In genomic region chrX:49910344-49910743, GRCh38 we compare ENCODE assay signal across 10 cellular contexts. TPM values are rescaled to one million over a fixed set of nuclear protein-coding genes. Genes with fewer than 3 reads are reported as not detected.
A peak's percentile ranks its signal among the peaks of the same experiment; 100 is the strongest.
DNase-seq lines count a peak whose midpoint lies in the region; ATAC-seq and TF ChIP-seq lines count a peak whose summit lies in the region.
"Had no signal": no experiment of that assay in that cellular context is flagged by ENCODE, and none has a peak within 500 bp of the region (broad histone marks: within the 10 kb centered on the region; RNA-seq: fewer than 3 reads in every experiment).

No MANE protein-coding gene starts in this region.

- peak; percentile 62 for ATAC-seq in HG03432 (IDR thresholded peaks at IDR 0.05; ENCODE audit: unreplicated experiment)

- no peaks in the 10 kb centered on the region for H3K9me2 ChIP-seq in neural cell (ENCODE audit: insufficient read depth, low read length)

- H3K27me3 ChIP-seq in neural cell (ENCODE audit: insufficient read depth, low read depth, low read length) = no peaks in the 10 kb centered on the region
- H3K27me3 ChIP-seq: tibial nerve had no signal

- peaks cover 10% of the 10 kb centered on the region for H3K4me1 Mint-ChIP-seq in activated CD4-positive, alpha-beta T cell treated with anti-CD3 and anti-CD28 coated beads, Interleukin-2, amount 10 ng/mL, durations not matched to agents 24 days and 14 days
- no peaks in the 10 kb centered on the region for H3K4me1 Mint-ChIP-seq in osteocyte (ENCODE audit: unreplicated experiment)

- H3K36me3 Mint-ChIP-seq in activated CD4-positive, alpha-beta T cell treated with anti-CD3 and anti-CD28 coated beads, Interleukin-2, amount 10 ng/mL, durations not matched to agents 24 days and 14 days (ENCODE audit: low read depth) = no peaks in the 10 kb centered on the region
- H3K36me3 Mint-ChIP-seq in osteocyte (ENCODE audit: unreplicated experiment) = no peaks in the 10 kb centered on the region

- H3K4me3 ChIP-seq in neural cell (ENCODE audit: low read length) = no peak overlapping the region
- H3K4me3 ChIP-seq: tibial nerve had no signal

- H4K20me1 ChIP-seq in neural cell (ENCODE audit: insufficient read depth) = no peaks in the 10 kb centered on the region

- no peaks in the 10 kb centered on the region for H3K79me2 ChIP-seq in neural cell (replicated peaks; ENCODE audit: insufficient read depth, low read length)

- H3K27ac ChIP-seq in neural cell (ENCODE audit: low read length) = peak overlapping the region; percentile 71
- H3K27ac ChIP-seq: tibial nerve had no signal

- peak; percentile 59 for DNase-seq in activated CD4-positive, alpha-beta T cell treated with anti-CD3 and anti-CD28 coated beads, Interleukin-2, amount 10 ng/mL, durations not matched to agents 24 days and 14 days
- DNase-seq in activated CD4-positive, alpha-beta T cell treated with anti-CD3 and anti-CD28 coated beads for 1 hour = no peak
- DNase-seq in NCI-H748 treated with DMSO at 0.1 percent for 48 hours (lab: John Stamatoyannopoulos, UW) (peak; percentile 85), osteocyte (ENCODE audit: extremely low spot score, unreplicated experiment) (no peak), OCI-M2 (lab: John Stamatoyannopoulos, UW; ENCODE audit: unreplicated experiment) (no peak)
- no peak for DNase-seq in effector CD8-positive, alpha-beta T cell (lab: John Stamatoyannopoulos, UW)
- DNase-seq: NCI-H2171 treated with DMSO at 0.1 percent for 48 hours had no signal

- no peaks in the 10 kb centered on the region for H3K9me3 ChIP-seq in neural cell (ENCODE audit: low read length)
- H3K9me3 ChIP-seq: tibial nerve had no signal

- TF ChIP-seq EP300 in neural cell (conservative IDR thresholded peaks at IDR 0.05; ENCODE audit: poor library complexity, severe bottlenecking) = no peak

- no peaks in the 10 kb centered on the region for H3F3A ChIP-seq in neural cell (ENCODE audit: insufficient read depth, low read length, poor library complexity, severe bottlenecking)

- peak overlapping the region; percentile 9 for H3K9ac ChIP-seq in neural cell (ENCODE audit: low read length)

- H3K27me3 Mint-ChIP-seq in activated CD4-positive, alpha-beta T cell treated with anti-CD3 and anti-CD28 coated beads, Interleukin-2, amount 10 ng/mL, durations not matched to agents 24 days and 14 days = no peaks in the 10 kb centered on the region
- H3K27me3 Mint-ChIP-seq in osteocyte (ENCODE audit: unreplicated experiment) = peaks cover 25% of the 10 kb centered on the region

- no peak overlapping the region for H3K4me3 Mint-ChIP-seq in activated CD4-positive, alpha-beta T cell treated with anti-CD3 and anti-CD28 coated beads, Interleukin-2, amount 10 ng/mL, durations not matched to agents 24 days and 14 days
- H3K4me3 Mint-ChIP-seq in osteocyte (ENCODE audit: unreplicated experiment) = no peak overlapping the region

- TF ChIP-seq CTCF in neural cell (IDR thresholded peaks at IDR 0.05; ENCODE audit: poor library complexity, severe bottlenecking) = no peak
- TF ChIP-seq CTCF in osteocyte (IDR thresholded peaks at IDR 0.05) = no peak

- no peak overlapping the region for H3K4me2 ChIP-seq in neural cell (ENCODE audit: low read length)

- H3K27ac Mint-ChIP-seq in activated CD4-positive, alpha-beta T cell treated with anti-CD3 and anti-CD28 coated beads, Interleukin-2, amount 10 ng/mL, durations not matched to agents 24 days and 14 days = no peak overlapping the region
- H3K27ac Mint-ChIP-seq in osteocyte (ENCODE audit: unreplicated experiment) = no peak overlapping the region

- TF ChIP-seq RAD21 in neural cell (conservative IDR thresholded peaks at IDR 0.05) = no peak

- no peak overlapping the region for H2AFZ ChIP-seq in neural cell (ENCODE audit: low read depth, low read length)

- no peaks in the 10 kb centered on the region for H3K36me3 ChIP-seq in neural cell (ENCODE audit: insufficient read depth, low read length)
- H3K36me3 ChIP-seq: tibial nerve had no signal

- intact Hi-C loops in activated CD4-positive, alpha-beta T cell treated with anti-CD3 and anti-CD28 coated beads, Interleukin-2, amount 10 ng/mL, durations not matched to agents 24 days and 14 days (cut with micrococcal nuclease) = loop anchor here (10.0 kb wide), 1 partner anchor 174 kb away; no protein-coding TSS in a partner anchor

- H3K9me3 Mint-ChIP-seq in activated CD4-positive, alpha-beta T cell treated with anti-CD3 and anti-CD28 coated beads, Interleukin-2, amount 10 ng/mL, durations not matched to agents 24 days and 14 days = no peaks in the 10 kb centered on the region
- H3K9me3 Mint-ChIP-seq in osteocyte (ENCODE audit: unreplicated experiment) = no peaks in the 10 kb centered on the region

TF ChIP-seq in neural cell, 6 proteins besides CTCF, POLR2A, EP300 and RAD21:
- TF ChIP-seq POLR2AphosphoS5 (IDR thresholded peaks at IDR 0.05) (peak; percentile 15), EZH2 (IDR thresholded peaks at IDR 0.05; ENCODE audit: borderline replicate concordance, insufficient read depth, low read length, poor library complexity, severe bottlenecking) (no peak)

RNA-seq across cellular contexts. Expression of gene CLCN5, which starts 12.1 kb away (rescaled TPM):
- 4.2 and 5.6 TPM in 2 replicates for total RNA-seq in activated CD4-positive, alpha-beta T cell treated with anti-CD3 and anti-CD28 coated beads, Interleukin-2, amount 10 ng/mL, durations not matched to agents 24 days and 14 days
- 10.7 and 13.1 TPM in 2 replicates for polyA plus RNA-seq in neural cell
- 23.9 and 38.0 TPM in 2 replicates for polyA minus RNA-seq in neural cell
- 12.5 and 13.1 TPM in 2 replicates for total RNA-seq in osteocyte

RNA-seq across cellular contexts. Expression of gene USP27X, which starts 31.1 kb away (rescaled TPM):
- total RNA-seq in activated CD4-positive, alpha-beta T cell treated with anti-CD3 and anti-CD28 coated beads, Interleukin-2, amount 10 ng/mL, durations not matched to agents 24 days and 14 days = 1.6 and 2.4 TPM in 2 replicates
- 8.0 and 10.3 TPM in 2 replicates for polyA plus RNA-seq in neural cell
- polyA minus RNA-seq in neural cell = 30.9 and 32.6 TPM in 2 replicates
- total RNA-seq in osteocyte = 4.5 and 4.6 TPM in 2 replicates

Comparison
In these comparisons a context has a peak if more than half of its experiments do, and no peak if none do; other contexts are left out.
1. DNase-seq: peak in activated CD4-positive, alpha-beta T cell treated with anti-CD3 and anti-CD28 coated beads, Interleukin-2, amount 10 ng/mL, durations not matched to agents 24 days and 14 days (single experiment) and NCI-H748 treated with DMSO at 0.1 percent for 48 hours (single experiment); none in activated CD4-positive, alpha-beta T cell treated with anti-CD3 and anti-CD28 coated beads for 1 hour (single experiment), effector CD8-positive, alpha-beta T cell (single experiment), osteocyte (single experiment) and OCI-M2 (single experiment).